2 cellular contexts compared by ENCODE assay signal in genomic region chr4:139301821-139302611, GRCh38.
TF ChIP-seq lines count a peak whose summit lies in the region.

TSS of gene NDUFC1 (minus strand) at chr4:139302477. CDS start at chr4:139295798, 6,679 bp downstream.

TF ChIP-seq in HEK293, 187 proteins besides CTCF, POLR2A, EP300 and RAD21 (continued from another document):
- peak; percentile 91 for TF ChIP-seq PRDM10 (tag by site-specific recombination; IDR thresholded peaks at IDR 0.05)
- peak; percentile 71; the same call in 1 of the 2 replicates for TF ChIP-seq SP3 (tag by site-specific recombination; IDR thresholded peaks at IDR 0.05)
- peak; percentile 69 for TF ChIP-seq SCRT1 (tag by site-specific recombination; IDR thresholded peaks at IDR 0.05; ENCODE audit: borderline replicate concordance)
- no peak for TF ChIP-seq ZNF776 (tag by site-specific recombination; IDR thresholded peaks at IDR 0.05; ENCODE audit: borderline replicate concordance)
- TF ChIP-seq PATZ1 (tag by site-specific recombination; IDR thresholded peaks at IDR 0.05), result 0 out of 2 replicates have a peak, but pooled peaks have one; percentile 6
- no peak for TF ChIP-seq YY1 (tag by site-specific recombination; IDR thresholded peaks at IDR 0.05)
- 0 out of 2 replicates have a peak, but pooled peaks have one; percentile 46 for TF ChIP-seq ZBTB48 (tag by site-specific recombination; IDR thresholded peaks at IDR 0.05)
- no peak for TF ChIP-seq ZNF670 (tag by site-specific recombination; IDR thresholded peaks at IDR 0.05; ENCODE audit: low read depth)
- 0 out of 2 replicates have a peak, but pooled peaks have one; percentile 22 for TF ChIP-seq ZNF501 (tag by site-specific recombination; IDR thresholded peaks at IDR 0.05)
- TF ChIP-seq ZNF600 (tag by site-specific recombination; IDR thresholded peaks at IDR 0.05), result no peak
- peak; percentile 87 for TF ChIP-seq ZNF366 (tag by site-specific recombination; conservative IDR thresholded peaks at IDR 0.05)
- TF ChIP-seq GLIS2 (tag by site-specific recombination; IDR thresholded peaks at IDR 0.05), result no peak; the same call in 1 of the 2 replicates
- no peak for TF ChIP-seq ZNF146 (tag by site-specific recombination; IDR thresholded peaks at IDR 0.05)
- no peak for TF ChIP-seq ZNF658 (tag by site-specific recombination; IDR thresholded peaks at IDR 0.05)
- peak; percentile 17; the same call in 1 of the 2 replicates for TF ChIP-seq KLF9 (tag by site-specific recombination; IDR thresholded peaks at IDR 0.05; ENCODE audit: low read depth)
- no peak for TF ChIP-seq ZNF707 (tag by site-specific recombination; IDR thresholded peaks at IDR 0.05)
- TF ChIP-seq ZFHX2 (tag by site-specific recombination; conservative IDR thresholded peaks at IDR 0.05), result no peak
- no peak for TF ChIP-seq ZNF174 (tag by site-specific recombination; IDR thresholded peaks at IDR 0.05)
- TF ChIP-seq SP2 (tag by site-specific recombination; IDR thresholded peaks at IDR 0.05), result peak; percentile 74
- TF ChIP-seq SCRT2 (tag by site-specific recombination; IDR thresholded peaks at IDR 0.05), result peak; percentile 96
- TF ChIP-seq ZNF157 (tag by site-specific recombination; IDR thresholded peaks at IDR 0.05), result no peak
- peak; percentile 87 for TF ChIP-seq ZNF335 (tag by site-specific recombination; conservative IDR thresholded peaks at IDR 0.05)

TF ChIP-seq in GM12878, 131 proteins besides CTCF, POLR2A, EP300 and RAD21 (continued from another document and continues in another):
- TF ChIP-seq ASH2L (IDR thresholded peaks at IDR 0.05; ENCODE audit: borderline replicate concordance, low read depth), result no peak
- TF ChIP-seq SMC3 (IDR thresholded peaks at IDR 0.05; ENCODE audit: borderline replicate concordance, low read length), result no peak
- no peak for TF ChIP-seq RAD51 (IDR thresholded peaks at IDR 0.05)
- no peak for TF ChIP-seq POU2F2 (IDR thresholded peaks at IDR 0.05; ENCODE audit: borderline replicate concordance, low read depth, low read length)
- no peak for TF ChIP-seq NR2C2 (IDR thresholded peaks at IDR 0.05; ENCODE audit: borderline replicate concordance, control insufficient read depth, insufficient read length, low read depth)
- 0 out of 2 replicates have a peak, but pooled peaks have one; percentile 38 for TF ChIP-seq TCF12 (IDR thresholded peaks at IDR 0.05; ENCODE audit: low read depth, low read length)
- TF ChIP-seq SKIL (IDR thresholded peaks at IDR 0.05; ENCODE audit: low read depth, poor library complexity, severe bottlenecking), result no peak
- no peak for TF ChIP-seq SREBF1 (IDR thresholded peaks at IDR 0.05; ENCODE audit: low read length)
- TF ChIP-seq MAX (IDR thresholded peaks at IDR 0.05; ENCODE audit: low read depth, low read length), result no peak; the same call in 1 of the 2 replicates
- TF ChIP-seq MTA3 (IDR thresholded peaks at IDR 0.05; ENCODE audit: borderline replicate concordance, low read length), result no peak
- TF ChIP-seq BHLHE40 (IDR thresholded peaks at IDR 0.05; ENCODE audit: borderline replicate concordance in 1 of 2, low read depth in 2 of 2, low read length in 1 of 2), result 0 out of 4 replicates have a peak, but pooled peaks of 1 of the 2 experiments have one; percentile 9
- TF ChIP-seq NRF1 (conservative IDR thresholded peaks at IDR 0.05; ENCODE audit: low read depth, low read length), result no peak
- TF ChIP-seq POLR2AphosphoS5 (IDR thresholded peaks at IDR 0.05; ENCODE audit: low read length), result peak; percentile 71; the same call in 1 of the 2 replicates
- no peak for TF ChIP-seq STAT1 (conservative IDR thresholded peaks at IDR 0.05)
- no peak for TF ChIP-seq POLR2AphosphoS2 (IDR thresholded peaks at IDR 0.05; ENCODE audit: low read depth, low read length)
- TF ChIP-seq FOXK2 (IDR thresholded peaks at IDR 0.05), result no peak
- TF ChIP-seq SRF (IDR thresholded peaks at IDR 0.05; ENCODE audit: low read depth in 2 of 2, low read length in 2 of 2), result no peak
- no peak for TF ChIP-seq TARDBP (IDR thresholded peaks at IDR 0.05; ENCODE audit: borderline replicate concordance)
- TF ChIP-seq ZNF274 (IDR thresholded peaks at IDR 0.05; ENCODE audit: insufficient read depth, insufficient read length), result no peak
- no peak for TF ChIP-seq BRCA1 (IDR thresholded peaks at IDR 0.05; ENCODE audit: low read depth, low read length)
- TF ChIP-seq ZNF592 (IDR thresholded peaks at IDR 0.05), result no peak
- no peak for TF ChIP-seq REST (IDR thresholded peaks at IDR 0.05; ENCODE audit: low read depth, low read length)
- TF ChIP-seq ZZZ3 (IDR thresholded peaks at IDR 0.05; ENCODE audit: control insufficient read depth, insufficient read length, low read depth), result no peak
- TF ChIP-seq ZBTB11 (CRISPR knock-in tag; IDR thresholded peaks at IDR 0.05), result no peak
- no peak for TF ChIP-seq PRDM15 (CRISPR knock-in tag; IDR thresholded peaks at IDR 0.05)
- no peak for TF ChIP-seq CHD2 (IDR thresholded peaks at IDR 0.05; ENCODE audit: borderline replicate concordance, low read depth, low read length)
- TF ChIP-seq MEF2B (IDR thresholded peaks at IDR 0.05; ENCODE audit: partially characterized antibody, poor library complexity, severe bottlenecking), result peak; percentile 67
- TF ChIP-seq CEBPB (IDR thresholded peaks at IDR 0.05; ENCODE audit: borderline replicate concordance in 1 of 2, low read depth in 2 of 2, low read length in 2 of 2), result no peak
- TF ChIP-seq ZNF384 (IDR thresholded peaks at IDR 0.05; ENCODE audit: borderline replicate concordance, low read depth, low read length), result no peak
